ENCODE assay signal across 23 cellular contexts in the genomic region with DNA sequence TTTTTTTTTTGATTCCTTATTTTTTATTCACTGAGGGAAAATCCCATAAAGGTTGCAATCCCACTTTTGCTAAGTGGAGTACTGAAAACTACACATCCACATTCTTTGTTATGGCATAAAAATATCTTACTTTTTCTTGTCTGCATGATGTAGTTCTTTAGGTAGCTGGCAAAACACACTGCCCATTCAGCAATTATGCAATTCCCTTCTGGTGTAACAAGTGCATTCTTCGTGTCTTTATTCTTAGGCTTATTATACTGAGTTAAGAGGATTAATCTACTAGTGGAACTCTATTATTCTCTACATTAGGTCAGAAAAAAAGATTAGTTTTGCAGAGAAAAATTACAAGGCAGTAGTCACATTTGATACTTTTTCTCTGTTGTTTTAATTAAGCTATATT.
"Had no signal": no experiment of that assay in that cellular context is flagged by ENCODE, and none has a peak within 500 bp of the region (broad histone marks: within the 10 kb centered on the region; RNA-seq: fewer than 3 reads in every experiment).

No MANE protein-coding gene starts in this region.

- H3K27me3 ChIP-seq: gastrocnemius medialis, left lung, neutrophil, right atrium auricular region, stomach, thyroid gland, vagina had no signal

- DNase-seq: cortex of kidney; effector memory CD8-positive, alpha-beta T cell; foreskin fibroblast; gastrocnemius medialis; head of caudate nucleus; left cardiac atrium; left lung; mammary epithelial cell; mesendoderm; naive thymus-derived CD8-positive, alpha-beta T cell; nephron progenitor cell; stimulated activated CD4-positive, alpha-beta T cell treated with anti-CD3 and anti-CD28 coated beads, Interleukin-2, amount 100 ng/mL, for 24 hours; stimulated activated CD4-positive, alpha-beta T cell treated with anti-CD3 and anti-CD28 coated beads, Interleukin-4, amount 100 ng/mL, for 24 hours; stimulated activated naive CD4-positive, alpha-beta T cell treated with Interleukin-2 at 50 U/mL for 16 hours; stomach; thyroid gland; trophoblast cell had no signal

- H3K36me3 ChIP-seq: gastrocnemius medialis, left lung, neutrophil, right atrium auricular region, stomach, thyroid gland, vagina had no signal

- H3K9ac ChIP-seq: parathyroid adenoma had no signal

- H2AFZ ChIP-seq: parathyroid adenoma had no signal

- H3K4me3 ChIP-seq: gastrocnemius medialis, left lung, right atrium auricular region, stomach, thyroid gland, vagina had no signal

- H3K79me2 ChIP-seq: parathyroid adenoma had no signal

- ATAC-seq: effector memory CD8-positive, alpha-beta T cell; gastrocnemius medialis; left cardiac atrium; left lung; naive thymus-derived CD8-positive, alpha-beta T cell; sciatic nerve; stimulated activated effector memory CD8-positive, alpha-beta T cell treated with anti-CD3 and anti-CD28 coated beads, Interleukin-12 subunit alpha, Interleukin-12 subunit beta, amount 100 ng/mL, for 72 hours had no signal

- H3K4me1 ChIP-seq: gastrocnemius medialis, left lung, parathyroid adenoma, right atrium auricular region, stomach, thyroid gland, vagina had no signal

- H3K9me3 ChIP-seq: gastrocnemius medialis, left lung, neutrophil, right atrium auricular region, stomach, thyroid gland, vagina had no signal

- H3K27ac ChIP-seq: gastrocnemius medialis, left lung, neutrophil, parathyroid adenoma, right atrium auricular region, stomach, thyroid gland, vagina had no signal
